Comparison of ENCODE assay signal across 9 cellular contexts in the genomic region with DNA sequence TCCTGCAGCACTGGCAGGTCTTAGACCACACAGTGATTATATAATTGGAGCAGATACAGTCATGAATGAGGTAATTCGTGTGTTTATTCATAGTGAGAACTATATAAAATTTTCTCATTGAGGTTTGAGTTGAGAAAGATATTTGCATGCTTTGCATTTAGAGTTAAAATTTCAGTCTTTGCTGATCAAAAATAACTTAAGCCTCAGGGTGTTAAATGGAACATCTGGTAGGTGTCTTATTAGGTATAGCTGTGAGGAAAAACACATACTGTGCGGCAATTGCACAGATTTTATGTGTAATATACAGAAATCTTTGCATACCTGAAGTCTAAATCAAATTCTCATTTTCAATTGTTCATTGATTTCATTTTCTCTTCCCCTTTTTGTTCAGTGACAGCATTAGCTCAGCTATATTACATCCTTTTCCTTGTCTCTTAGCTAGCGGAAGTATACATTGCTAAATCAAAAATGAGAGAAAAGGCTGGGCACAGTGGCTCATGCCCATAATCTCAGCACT. TPM values are rescaled to one million over a fixed set of nuclear protein-coding genes. Genes with fewer than 3 reads are reported as not detected.
DNase-seq lines count a peak whose midpoint lies in the region; ATAC-seq and TF ChIP-seq lines count a peak whose summit lies in the region.
"Had no signal": no experiment of that assay in that cellular context is flagged by ENCODE, and none has a peak within 500 bp of the region (broad histone marks: within the 10 kb centered on the region; RNA-seq: fewer than 3 reads in every experiment).

No MANE protein-coding gene starts in this region.

- ATAC-seq in GM19035 (IDR thresholded peaks at IDR 0.05; ENCODE audit: unreplicated experiment) (peak; percentile 80), HG02610 (IDR thresholded peaks at IDR 0.05; ENCODE audit: unreplicated experiment) (peak; percentile 84), HG03460 (IDR thresholded peaks at IDR 0.05; ENCODE audit: unreplicated experiment) (peak; percentile 84)
- peak; percentile 27 to 52 for ATAC-seq in stimulated activated naive B cell treated with anti-CD40 and anti-IgM and Interleukin-4, amounts not matched to agents 10 μg/mL and 1 μg/mL and 100 μg/mL, for 72 hours (replicated peaks)

- no peaks in the 10 kb centered on the region for H3K9me3 Mint-ChIP-seq in stimulated activated naive B cell treated with anti-CD40 and anti-IgM and Interleukin-4, amounts not matched to agents 10 μg/mL and 1 μg/mL and 100 μg/mL, for 72 hours
- no peaks in the 10 kb centered on the region for H3K9me3 Mint-ChIP-seq in progenitor cell of endocrine pancreas (ENCODE audit: low read depth)

- H3K36me3 Mint-ChIP-seq in stimulated activated naive B cell treated with anti-CD40 and anti-IgM and Interleukin-4, amounts not matched to agents 10 μg/mL and 1 μg/mL and 100 μg/mL, for 72 hours: peaks cover 41 to 56% of the 10 kb centered on the region in 2 donors
- H3K36me3 Mint-ChIP-seq in progenitor cell of endocrine pancreas (ENCODE audit: insufficient read depth): peaks cover 30% of the 10 kb centered on the region

- H3K27ac Mint-ChIP-seq in stimulated activated naive B cell treated with anti-CD40 and anti-IgM and Interleukin-4, amounts not matched to agents 10 μg/mL and 1 μg/mL and 100 μg/mL, for 72 hours: peak overlapping the region; percentile 68
- no peak overlapping the region for H3K27ac Mint-ChIP-seq in progenitor cell of endocrine pancreas

- H3K27me3 Mint-ChIP-seq in stimulated activated naive B cell treated with anti-CD40 and anti-IgM and Interleukin-4, amounts not matched to agents 10 μg/mL and 1 μg/mL and 100 μg/mL, for 72 hours: no peaks in the 10 kb centered on the region
- no peaks in the 10 kb centered on the region for H3K27me3 Mint-ChIP-seq in progenitor cell of endocrine pancreas

- no peak overlapping the region for H3K4me3 Mint-ChIP-seq in stimulated activated naive B cell treated with anti-CD40 and anti-IgM and Interleukin-4, amounts not matched to agents 10 μg/mL and 1 μg/mL and 100 μg/mL, for 72 hours
- H3K4me3 Mint-ChIP-seq in progenitor cell of endocrine pancreas (ENCODE audit: low read depth): no peak overlapping the region

- no peak for DNase-seq in stimulated activated naive B cell treated with anti-CD40 and anti-IgM and Interleukin-4, amounts not matched to agents 10 μg/mL and 1 μg/mL and 100 μg/mL, for 72 hours
- no peak for DNase-seq in NCI-H146 treated with DMSO at 0.1 percent for 48 hours (lab: John Stamatoyannopoulos, UW; ENCODE audit: unreplicated experiment)
- no peak for DNase-seq in KG1 (lab: John Stamatoyannopoulos, UW)
- DNase-seq in progenitor cell of endocrine pancreas (ENCODE audit: low spot score, unreplicated experiment): no peak
- DNase-seq: GF-D8, occipital lobe had no signal

- peaks cover 10 to 12% of the 10 kb centered on the region in 2 donors for H3K4me1 Mint-ChIP-seq in stimulated activated naive B cell treated with anti-CD40 and anti-IgM and Interleukin-4, amounts not matched to agents 10 μg/mL and 1 μg/mL and 100 μg/mL, for 72 hours
- H3K4me1 Mint-ChIP-seq in progenitor cell of endocrine pancreas (ENCODE audit: low read depth): peaks cover 4% of the 10 kb centered on the region

- no peak for TF ChIP-seq CTCF in progenitor cell of endocrine pancreas (IDR thresholded peaks at IDR 0.05; ENCODE audit: unreplicated experiment)

RNA-seq across cellular contexts. Expression of a gene that starts 21.2 kb away (rescaled TPM):
- total RNA-seq in progenitor cell of endocrine pancreas: 64.3 and 66.9 TPM in 2 replicates
